ENCODE assay signal across 8 cellular contexts in the genomic region with DNA sequence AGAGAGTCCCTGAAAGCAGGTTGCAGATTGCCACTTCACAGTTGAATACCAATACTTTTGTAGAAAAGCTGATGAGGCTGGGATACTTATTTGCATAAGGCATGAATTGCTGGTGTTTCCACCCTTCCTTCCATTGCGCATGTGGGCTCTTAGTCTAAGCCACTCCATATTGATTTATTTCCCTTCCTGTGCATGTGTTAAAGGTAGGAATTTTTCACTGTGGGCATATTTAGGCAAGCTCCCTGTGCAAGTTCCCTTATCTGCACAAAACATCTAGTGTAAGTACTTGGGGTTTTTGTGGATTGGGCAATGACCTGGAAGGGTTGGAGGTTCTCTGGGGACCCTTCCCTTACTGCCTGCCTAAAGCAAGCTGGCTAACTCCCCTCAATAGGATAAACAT. TPM values are rescaled to one million over a fixed set of nuclear protein-coding genes. Genes with fewer than 3 reads are reported as not detected.
"Had no signal": no experiment of that assay in that cellular context is flagged by ENCODE, and none has a peak within 500 bp of the region (broad histone marks: within the 10 kb centered on the region; RNA-seq: fewer than 3 reads in every experiment).

No MANE protein-coding gene starts in this region.

RNA-seq across cellular contexts. Expression of a gene that starts 33.7 kb away (rescaled TPM):
- total RNA-seq: activated B cell treated with CpG ODN at 0.5 μM for 24 hours; activated CD8-positive, alpha-beta T cell treated with anti-CD3 and anti-CD28 coated beads for 36 hours; activated T-helper 17 cell treated with anti-CD3 and anti-CD28 coated beads, Interleukin-2, amount 50 U/mL, for 72 hours; astrocyte; dermis blood vessel endothelial cell; esophagus muscularis mucosa; foreskin keratinocyte; T-helper 17 cell had no signal
- polyA plus RNA-seq: foreskin keratinocyte had no signal
